ENCODE assay signal across 1 cellular context in the genomic region with DNA sequence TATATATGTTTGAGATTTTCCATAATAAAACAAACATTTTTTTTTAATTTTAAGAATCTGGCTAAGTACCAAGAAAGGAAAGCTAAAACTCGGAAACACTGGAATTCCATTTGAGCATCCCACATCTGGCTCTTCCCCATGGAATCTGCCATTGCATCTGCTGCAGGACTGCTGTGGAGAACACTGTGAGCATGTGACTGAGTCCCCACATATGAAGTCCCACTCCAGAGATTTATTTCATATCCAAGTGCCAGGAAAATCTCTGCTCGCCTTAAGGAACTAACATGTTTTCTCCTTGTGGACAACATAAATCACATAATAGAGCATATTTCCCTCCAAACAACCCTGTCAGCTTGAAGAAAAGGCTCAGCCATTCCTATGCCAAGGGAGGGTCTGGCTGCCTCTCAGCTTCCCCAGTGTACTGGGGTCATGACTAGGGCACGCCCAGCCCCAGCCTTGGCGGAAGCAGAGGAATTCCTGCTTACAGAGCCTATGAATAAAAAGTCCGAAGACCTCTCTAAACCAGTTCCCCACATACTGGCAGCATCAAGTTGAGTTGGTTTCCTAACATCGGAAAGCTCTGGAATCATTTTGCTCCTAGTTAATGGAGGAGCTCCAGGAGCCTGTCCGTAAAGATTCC.
TF ChIP-seq lines count a peak whose summit lies in the region.

No MANE protein-coding gene starts in this region.

TF ChIP-seq in WTC11, 78 proteins besides CTCF, POLR2A, EP300 and RAD21:
- TF ChIP-seq ZNF396 (CRISPR knock-in tag; IDR thresholded peaks at IDR 0.05; ENCODE audit: borderline replicate concordance) (no peak), TCF7 (CRISPR knock-in tag; IDR thresholded peaks at IDR 0.05; ENCODE audit: low read depth) (no peak), SMAD3 (CRISPR knock-in tag; IDR thresholded peaks at IDR 0.05; ENCODE audit: borderline replicate concordance) (no peak), ATF1 (CRISPR knock-in tag; IDR thresholded peaks at IDR 0.05) (no peak), ZNF423 (CRISPR knock-in tag; IDR thresholded peaks at IDR 0.05) (no peak), JAZF1 (CRISPR knock-in tag; IDR thresholded peaks at IDR 0.05) (no peak), ESRRA (CRISPR knock-in tag; IDR thresholded peaks at IDR 0.05; ENCODE audit: borderline replicate concordance) (no peak), ZNF138 (CRISPR knock-in tag; conservative IDR thresholded peaks at IDR 0.05) (no peak), FOXK1 (CRISPR knock-in tag; IDR thresholded peaks at IDR 0.05) (no peak)
- TF ChIP-seq, protein P1, sequence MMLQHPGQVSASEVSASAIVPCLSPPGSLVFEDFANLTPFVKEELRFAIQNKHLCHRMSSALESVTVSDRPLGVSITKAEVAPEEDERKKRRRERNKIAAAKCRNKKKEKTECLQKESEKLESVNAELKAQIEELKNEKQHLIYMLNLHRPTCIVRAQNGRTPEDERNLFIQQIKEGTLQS (CRISPR knock-in tag; conservative IDR thresholded peaks at IDR 0.05), result no peak
- TF ChIP-seq, protein P2, sequence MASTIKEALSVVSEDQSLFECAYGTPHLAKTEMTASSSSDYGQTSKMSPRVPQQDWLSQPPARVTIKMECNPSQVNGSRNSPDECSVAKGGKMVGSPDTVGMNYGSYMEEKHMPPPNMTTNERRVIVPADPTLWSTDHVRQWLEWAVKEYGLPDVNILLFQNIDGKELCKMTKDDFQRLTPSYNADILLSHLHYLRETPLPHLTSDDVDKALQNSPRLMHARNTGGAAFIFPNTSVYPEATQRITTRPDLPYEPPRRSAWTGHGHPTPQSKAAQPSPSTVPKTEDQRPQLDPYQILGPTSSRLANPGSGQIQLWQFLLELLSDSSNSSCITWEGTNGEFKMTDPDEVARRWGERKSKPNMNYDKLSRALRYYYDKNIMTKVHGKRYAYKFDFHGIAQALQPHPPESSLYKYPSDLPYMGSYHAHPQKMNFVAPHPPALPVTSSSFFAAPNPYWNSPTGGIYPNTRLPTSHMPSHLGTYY (CRISPR knock-in tag; IDR thresholded peaks at IDR 0.05), result no peak
- TF ChIP-seq, protein P3, sequence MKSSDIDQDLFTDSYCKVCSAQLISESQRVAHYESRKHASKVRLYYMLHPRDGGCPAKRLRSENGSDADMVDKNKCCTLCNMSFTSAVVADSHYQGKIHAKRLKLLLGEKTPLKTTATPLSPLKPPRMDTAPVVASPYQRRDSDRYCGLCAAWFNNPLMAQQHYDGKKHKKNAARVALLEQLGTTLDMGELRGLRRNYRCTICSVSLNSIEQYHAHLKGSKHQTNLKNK (CRISPR knock-in tag; IDR thresholded peaks at IDR 0.05), result no peak
- TF ChIP-seq, protein P4, sequence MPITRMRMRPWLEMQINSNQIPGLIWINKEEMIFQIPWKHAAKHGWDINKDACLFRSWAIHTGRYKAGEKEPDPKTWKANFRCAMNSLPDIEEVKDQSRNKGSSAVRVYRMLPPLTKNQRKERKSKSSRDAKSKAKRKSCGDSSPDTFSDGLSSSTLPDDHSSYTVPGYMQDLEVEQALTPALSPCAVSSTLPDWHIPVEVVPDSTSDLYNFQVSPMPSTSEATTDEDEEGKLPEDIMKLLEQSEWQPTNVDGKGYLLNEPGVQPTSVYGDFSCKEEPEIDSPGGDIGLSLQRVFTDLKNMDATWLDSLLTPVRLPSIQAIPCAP (CRISPR knock-in tag; IDR thresholded peaks at IDR 0.05), result no peak
- TF ChIP-seq, protein P5, sequence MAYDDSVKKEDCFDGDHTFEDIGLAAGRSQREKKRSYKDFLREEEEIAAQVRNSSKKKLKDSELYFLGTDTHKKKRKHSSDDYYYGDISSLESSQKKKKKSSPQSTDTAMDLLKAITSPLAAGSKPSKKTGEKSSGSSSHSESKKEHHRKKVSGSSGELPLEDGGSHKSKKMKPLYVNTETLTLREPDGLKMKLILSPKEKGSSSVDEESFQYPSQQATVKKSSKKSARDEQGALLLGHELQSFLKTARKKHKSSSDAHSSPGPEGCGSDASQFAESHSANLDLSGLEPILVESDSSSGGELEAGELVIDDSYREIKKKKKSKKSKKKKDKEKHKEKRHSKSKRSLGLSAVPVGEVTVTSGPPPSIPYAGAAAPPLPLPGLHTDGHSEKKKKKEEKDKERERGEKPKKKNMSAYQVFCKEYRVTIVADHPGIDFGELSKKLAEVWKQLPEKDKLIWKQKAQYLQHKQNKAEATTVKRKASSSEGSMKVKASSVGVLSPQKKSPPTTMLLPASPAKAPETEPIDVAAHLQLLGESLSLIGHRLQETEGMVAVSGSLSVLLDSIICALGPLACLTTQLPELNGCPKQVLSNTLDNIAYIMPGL (CRISPR knock-in tag; IDR thresholded peaks at IDR 0.05), result no peak
- TF ChIP-seq, protein P6, sequence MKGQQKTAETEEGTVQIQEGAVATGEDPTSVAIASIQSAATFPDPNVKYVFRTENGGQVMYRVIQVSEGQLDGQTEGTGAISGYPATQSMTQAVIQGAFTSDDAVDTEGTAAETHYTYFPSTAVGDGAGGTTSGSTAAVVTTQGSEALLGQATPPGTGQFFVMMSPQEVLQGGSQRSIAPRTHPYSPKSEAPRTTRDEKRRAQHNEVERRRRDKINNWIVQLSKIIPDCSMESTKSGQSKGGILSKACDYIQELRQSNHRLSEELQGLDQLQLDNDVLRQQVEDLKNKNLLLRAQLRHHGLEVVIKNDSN (CRISPR knock-in tag; IDR thresholded peaks at IDR 0.05), result no peak
- TF ChIP-seq, protein P7, sequence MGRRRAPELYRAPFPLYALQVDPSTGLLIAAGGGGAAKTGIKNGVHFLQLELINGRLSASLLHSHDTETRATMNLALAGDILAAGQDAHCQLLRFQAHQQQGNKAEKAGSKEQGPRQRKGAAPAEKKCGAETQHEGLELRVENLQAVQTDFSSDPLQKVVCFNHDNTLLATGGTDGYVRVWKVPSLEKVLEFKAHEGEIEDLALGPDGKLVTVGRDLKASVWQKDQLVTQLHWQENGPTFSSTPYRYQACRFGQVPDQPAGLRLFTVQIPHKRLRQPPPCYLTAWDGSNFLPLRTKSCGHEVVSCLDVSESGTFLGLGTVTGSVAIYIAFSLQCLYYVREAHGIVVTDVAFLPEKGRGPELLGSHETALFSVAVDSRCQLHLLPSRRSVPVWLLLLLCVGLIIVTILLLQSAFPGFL (CRISPR knock-in tag; IDR thresholded peaks at IDR 0.05; ENCODE audit: borderline replicate concordance), result no peak
